ENCODE assay signal across 8 cellular contexts in genomic region chr17:81222620-81222905, GRCh38. TPM values are rescaled to one million over a fixed set of nuclear protein-coding genes. Genes with fewer than 3 reads are reported as not detected.
DNase-seq lines count a peak whose midpoint lies in the region; ATAC-seq and TF ChIP-seq lines count a peak whose summit lies in the region.

No MANE protein-coding gene starts in this region.

- no peak for TF ChIP-seq CTCF in HFFc6 (IDR thresholded peaks at IDR 0.05)

- H3K9me3 Mint-ChIP-seq in HFFc6: no peaks in the 10 kb centered on the region
- no peaks in the 10 kb centered on the region for H3K9me3 Mint-ChIP-seq in activated T-helper 1 cell treated with anti-CD3 and anti-CD28 coated beads, Interleukin-12 subunit alpha, Interleukin-12 subunit beta, Interleukin-2, Interleukin-4 antibody, amounts not matched to agents 30 ng/mL and 10 ng/mL and 1 ng/mL, durations not matched to agents 14 hours and 24 hours and 36 hours

- peaks cover 23% of the 10 kb centered on the region for H3K4me1 ChIP-seq in stomach smooth muscle (ENCODE audit: control insufficient read depth, insufficient read depth, low read length)

- H3K4me1 Mint-ChIP-seq in HFFc6 (ENCODE audit: low read depth): peaks cover 18% of the 10 kb centered on the region
- peaks cover 15% of the 10 kb centered on the region for H3K4me1 Mint-ChIP-seq in activated T-helper 1 cell treated with anti-CD3 and anti-CD28 coated beads, Interleukin-12 subunit alpha, Interleukin-12 subunit beta, Interleukin-2, Interleukin-4 antibody, amounts not matched to agents 30 ng/mL and 10 ng/mL and 1 ng/mL, durations not matched to agents 14 hours and 24 hours and 36 hours (ENCODE audit: low read depth)

- no peak for DNase-seq in HFFc6
- no peak for DNase-seq in activated T-helper 1 cell treated with anti-CD3 and anti-CD28 coated beads, Interleukin-12 subunit alpha, Interleukin-12 subunit beta, Interleukin-2, Interleukin-4 antibody, amounts not matched to agents 30 ng/mL and 10 ng/mL and 1 ng/mL, durations not matched to agents 14 hours and 24 hours and 36 hours (ENCODE audit: low spot score)
- DNase-seq in cortex of kidney (lab: John Stamatoyannopoulos, UW): no peak
- no peak for DNase-seq in CD1c-positive myeloid dendritic cell (ENCODE audit: extremely low spot score)
- DNase-seq in foreskin melanocyte: no peak

- no peaks in the 10 kb centered on the region for H3K36me3 ChIP-seq in stomach smooth muscle (ENCODE audit: control insufficient read depth in 2 of 2, insufficient read depth in 2 of 2, low read length in 2 of 2)

- intact Hi-C loops in activated T-helper 1 cell treated with anti-CD3 and anti-CD28 coated beads, Interleukin-12 subunit alpha, Interleukin-12 subunit beta, Interleukin-2, Interleukin-4 antibody, amounts not matched to agents 30 ng/mL and 10 ng/mL and 1 ng/mL, durations not matched to agents 14 hours and 24 hours and 36 hours (cut with micrococcal nuclease): loop anchor here (10.0 kb wide), 1 partner anchor 188 kb away; the partner anchor contains the start of gene BAIAP2

- no peak overlapping the region for H3K27ac Mint-ChIP-seq in HFFc6
- H3K27ac Mint-ChIP-seq in activated T-helper 1 cell treated with anti-CD3 and anti-CD28 coated beads, Interleukin-12 subunit alpha, Interleukin-12 subunit beta, Interleukin-2, Interleukin-4 antibody, amounts not matched to agents 30 ng/mL and 10 ng/mL and 1 ng/mL, durations not matched to agents 14 hours and 24 hours and 36 hours: no peak overlapping the region

- peak overlapping the region; percentile 83; the same call in 1 of the 2 replicates for H3K4me3 Mint-ChIP-seq in HFFc6
- H3K4me3 Mint-ChIP-seq in activated T-helper 1 cell treated with anti-CD3 and anti-CD28 coated beads, Interleukin-12 subunit alpha, Interleukin-12 subunit beta, Interleukin-2, Interleukin-4 antibody, amounts not matched to agents 30 ng/mL and 10 ng/mL and 1 ng/mL, durations not matched to agents 14 hours and 24 hours and 36 hours: peak overlapping the region; percentile 79

- H3K36me3 Mint-ChIP-seq in HFFc6 (ENCODE audit: low read depth): peaks cover 2% of the 10 kb centered on the region; the same call in 1 of the 2 replicates
- H3K36me3 Mint-ChIP-seq in activated T-helper 1 cell treated with anti-CD3 and anti-CD28 coated beads, Interleukin-12 subunit alpha, Interleukin-12 subunit beta, Interleukin-2, Interleukin-4 antibody, amounts not matched to agents 30 ng/mL and 10 ng/mL and 1 ng/mL, durations not matched to agents 14 hours and 24 hours and 36 hours (ENCODE audit: low read depth): peaks cover 1% of the 10 kb centered on the region

- ATAC-seq in HG03108 (IDR thresholded peaks at IDR 0.05; ENCODE audit: unreplicated experiment): no peak

- H3K4me3 ChIP-seq in iPS-18c (ENCODE audit: insufficient read depth, low read depth, low read length) (peak overlapping the region; percentile 85), stomach smooth muscle (ENCODE audit: low read length in 2 of 2) (peak overlapping the region; percentile 54 to 75)

- H3K9ac ChIP-seq in stomach smooth muscle (ENCODE audit: low read length in 2 of 2): peak overlapping the region; percentile 57 to 58

- H3K9me3 ChIP-seq in iPS-18c (ENCODE audit: control insufficient read depth, insufficient read depth, low read length) (no peaks in the 10 kb centered on the region), stomach smooth muscle (ENCODE audit: control insufficient read depth in 2 of 2, low read length in 2 of 2) (no peaks in the 10 kb centered on the region)

- no peak overlapping the region for H3K27ac ChIP-seq in stomach smooth muscle (ENCODE audit: low read length)

- no peaks in the 10 kb centered on the region; the same call in 1 of the 2 replicates for H3K27me3 Mint-ChIP-seq in HFFc6 (ENCODE audit: insufficient read depth)
- H3K27me3 Mint-ChIP-seq in activated T-helper 1 cell treated with anti-CD3 and anti-CD28 coated beads, Interleukin-12 subunit alpha, Interleukin-12 subunit beta, Interleukin-2, Interleukin-4 antibody, amounts not matched to agents 30 ng/mL and 10 ng/mL and 1 ng/mL, durations not matched to agents 14 hours and 24 hours and 36 hours (ENCODE audit: insufficient read depth): no peaks in the 10 kb centered on the region

- no peaks in the 10 kb centered on the region for H3K27me3 ChIP-seq in stomach smooth muscle (ENCODE audit: control insufficient read depth in 1 of 2, insufficient read depth in 2 of 2, low read length in 2 of 2)

RNA-seq across cellular contexts. Expression of gene CEP131, which starts 0.2 kb away (rescaled TPM):
- 10 to 100 TPM in 4 of 6 experiments, 1 to 10 TPM in 2; 8.3 to 13.2 (median 10.7) TPM for total RNA-seq in HFFc6 (2021; fragmentation: NEBNext Ultra II Directional; extraction: Animal tissue kit (Norgen Biotek cat#: 25700))
- 17.5 and 18.7 TPM in 2 replicates for total RNA-seq in activated T-helper 1 cell treated with anti-CD3 and anti-CD28 coated beads, Interleukin-12 subunit alpha, Interleukin-12 subunit beta, Interleukin-2, Interleukin-4 antibody, amounts not matched to agents 30 ng/mL and 10 ng/mL and 1 ng/mL, durations not matched to agents 14 hours and 24 hours and 36 hours

RNA-seq across cellular contexts. Expression of gene TEPSIN, which starts 16.3 kb away (rescaled TPM):
- 10 to 100 TPM; 16.2 to 22.5 (median 19.0) TPM for total RNA-seq in HFFc6 (2021; fragmentation: NEBNext Ultra II Directional; extraction: Animal tissue kit (Norgen Biotek cat#: 25700))
- 37.7 and 41.0 TPM in 2 replicates for total RNA-seq in activated T-helper 1 cell treated with anti-CD3 and anti-CD28 coated beads, Interleukin-12 subunit alpha, Interleukin-12 subunit beta, Interleukin-2, Interleukin-4 antibody, amounts not matched to agents 30 ng/mL and 10 ng/mL and 1 ng/mL, durations not matched to agents 14 hours and 24 hours and 36 hours

RNA-seq across cellular contexts. Expression of gene NDUFAF8, which starts 16.6 kb away (rescaled TPM):
- total RNA-seq in HFFc6 (2021; fragmentation: NEBNext Ultra II Directional; extraction: Animal tissue kit (Norgen Biotek cat#: 25700)): 100 to 1,000 TPM in 1 of 6 experiments, 10 to 100 TPM in 5; 67.0 to 103 (median 87.9) TPM
- 71.9 and 78.3 TPM in 2 replicates for total RNA-seq in activated T-helper 1 cell treated with anti-CD3 and anti-CD28 coated beads, Interleukin-12 subunit alpha, Interleukin-12 subunit beta, Interleukin-2, Interleukin-4 antibody, amounts not matched to agents 30 ng/mL and 10 ng/mL and 1 ng/mL, durations not matched to agents 14 hours and 24 hours and 36 hours

RNA-seq across cellular contexts. Expression of gene AATK, which starts 56.5 kb away (rescaled TPM):
- under 1 TPM; 0.15 to 0.59 (median 0.38) TPM for total RNA-seq in HFFc6 (2021; fragmentation: NEBNext Ultra II Directional; extraction: Animal tissue kit (Norgen Biotek cat#: 25700))
- 0.61 and 0.62 TPM in 2 replicates for total RNA-seq in activated T-helper 1 cell treated with anti-CD3 and anti-CD28 coated beads, Interleukin-12 subunit alpha, Interleukin-12 subunit beta, Interleukin-2, Interleukin-4 antibody, amounts not matched to agents 30 ng/mL and 10 ng/mL and 1 ng/mL, durations not matched to agents 14 hours and 24 hours and 36 hours

RNA-seq across cellular contexts. Expression of gene PVALEF, which starts 57.3 kb away (rescaled TPM):
- not detected for total RNA-seq in HFFc6 (2021; fragmentation: NEBNext Ultra II Directional; extraction: Animal tissue kit (Norgen Biotek cat#: 25700))
- total RNA-seq in activated T-helper 1 cell treated with anti-CD3 and anti-CD28 coated beads, Interleukin-12 subunit alpha, Interleukin-12 subunit beta, Interleukin-2, Interleukin-4 antibody, amounts not matched to agents 30 ng/mL and 10 ng/mL and 1 ng/mL, durations not matched to agents 14 hours and 24 hours and 36 hours: not detected in 2 replicates
